Comparison of ENCODE assay signal across 25 cellular contexts in genomic region chr14:103743691-103744090, GRCh38.
"Had no signal": no experiment of that assay in that cellular context is flagged by ENCODE, and none has a peak within 500 bp of the region (broad histone marks: within the 10 kb centered on the region; RNA-seq: fewer than 3 reads in every experiment).

No MANE protein-coding gene starts in this region.

- H3K4me3 ChIP-seq: adrenal gland, colonic mucosa, gastroesophageal sphincter, lower lobe of right lung, skin epidermis, vagina had no signal

- H3K36me3 ChIP-seq: colonic mucosa, neutrophil, vagina had no signal

- H3K4me1 ChIP-seq: adrenal gland, colonic mucosa, lower lobe of right lung, parathyroid adenoma, vagina had no signal

- DNase-seq: activated CD4-positive, alpha-beta T cell treated with anti-CD3 and anti-CD28 coated beads, Interleukin-2, amount 10 ng/mL, durations not matched to agents 7 days and 5 days; activated CD4-positive, CD25-positive, alpha-beta regulatory T cell treated with anti-CD3 and anti-CD28 coated beads, Interleukin-2, amount 50 U/mL, for 72 hours; activated CD8-positive, alpha-beta T cell treated with anti-CD3 and anti-CD28 coated beads for 36 hours; activated gamma-delta T cell treated with Interleukin-2 at 50 U/mL for 16 hours; activated T-cell treated with anti-CD3 and anti-CD28 coated beads, Interleukin-2, amount 50 U/mL, for 1 hour; colonic mucosa; head of caudate nucleus; lower lobe of right lung; naive thymus-derived CD8-positive, alpha-beta T cell; right cardiac atrium; stimulated activated CD4-positive, alpha-beta T cell treated with anti-CD3 and anti-CD28 coated beads, Interleukin-15, amount 100 ng/mL, for 24 hours; stimulated activated naive B cell treated with anti-CD40 and anti-IgM and Interleukin-4, amounts not matched to agents 10 μg/mL and 1 μg/mL and 100 μg/mL, for 72 hours; T-cell; trophoblast cell had no signal

- H3K27me3 Mint-ChIP-seq: activated CD4-positive, alpha-beta T cell treated with anti-CD3 and anti-CD28 coated beads, Interleukin-2, amount 10 ng/mL, durations not matched to agents 7 days and 5 days; activated CD8-positive, alpha-beta T cell treated with anti-CD3 and anti-CD28 coated beads for 36 hours; activated naive CD4-positive, alpha-beta T cell treated with anti-CD3 and anti-CD28 coated beads, Interleukin-2, amount 50 U/mL, for 24 hours; central memory CD8-positive, alpha-beta T cell; naive thymus-derived CD8-positive, alpha-beta T cell; stimulated activated naive B cell treated with anti-CD40 and anti-IgM and Interleukin-4, amounts not matched to agents 10 μg/mL and 1 μg/mL and 100 μg/mL, for 72 hours; T-cell had no signal

- H3K27ac Mint-ChIP-seq: activated CD4-positive, alpha-beta T cell treated with anti-CD3 and anti-CD28 coated beads, Interleukin-2, amount 10 ng/mL, durations not matched to agents 7 days and 5 days; activated CD8-positive, alpha-beta T cell treated with anti-CD3 and anti-CD28 coated beads for 36 hours; activated naive CD4-positive, alpha-beta T cell treated with anti-CD3 and anti-CD28 coated beads, Interleukin-2, amount 50 U/mL, for 24 hours; naive thymus-derived CD8-positive, alpha-beta T cell; stimulated activated naive B cell treated with anti-CD40 and anti-IgM and Interleukin-4, amounts not matched to agents 10 μg/mL and 1 μg/mL and 100 μg/mL, for 72 hours; T-helper 2 cell treated with Interferon-gamma antibody and Interleukin-4, amounts not matched to agents 5 μg/mL and 100 μg/mL, for 36 hours had no signal

- H3K9me3 Mint-ChIP-seq: activated CD4-positive, alpha-beta T cell treated with anti-CD3 and anti-CD28 coated beads, Interleukin-2, amount 10 ng/mL, durations not matched to agents 7 days and 5 days; activated CD8-positive, alpha-beta T cell treated with anti-CD3 and anti-CD28 coated beads for 36 hours; activated naive CD4-positive, alpha-beta T cell treated with anti-CD3 and anti-CD28 coated beads, Interleukin-2, amount 50 U/mL, for 24 hours; central memory CD8-positive, alpha-beta T cell; naive thymus-derived CD8-positive, alpha-beta T cell; stimulated activated naive B cell treated with anti-CD40 and anti-IgM and Interleukin-4, amounts not matched to agents 10 μg/mL and 1 μg/mL and 100 μg/mL, for 72 hours; T-cell; T-helper 2 cell treated with Interferon-gamma antibody and Interleukin-4, amounts not matched to agents 5 μg/mL and 100 μg/mL, for 36 hours had no signal

- H3K27me3 ChIP-seq: adrenal gland, colonic mucosa, gastroesophageal sphincter, neutrophil, vagina had no signal

- H3K9me3 ChIP-seq: adrenal gland, colonic mucosa, gastroesophageal sphincter, lower lobe of right lung, neutrophil, vagina had no signal

- H3K4me1 Mint-ChIP-seq: stimulated activated naive B cell treated with anti-CD40 and anti-IgM and Interleukin-4, amounts not matched to agents 10 μg/mL and 1 μg/mL and 100 μg/mL, for 72 hours had no signal

- ATAC-seq: activated CD8-positive, alpha-beta T cell treated with anti-CD3 and anti-CD28 coated beads for 36 hours; gastroesophageal sphincter; lower lobe of right lung; naive thymus-derived CD8-positive, alpha-beta T cell; right cardiac atrium; stimulated activated naive B cell treated with anti-CD40 and anti-IgM and Interleukin-4, amounts not matched to agents 10 μg/mL and 1 μg/mL and 100 μg/mL, for 72 hours; T-cell had no signal

- H3K4me3 Mint-ChIP-seq: activated CD4-positive, alpha-beta T cell treated with anti-CD3 and anti-CD28 coated beads, Interleukin-2, amount 10 ng/mL, durations not matched to agents 7 days and 5 days; activated CD8-positive, alpha-beta T cell treated with anti-CD3 and anti-CD28 coated beads for 36 hours; activated naive CD4-positive, alpha-beta T cell treated with anti-CD3 and anti-CD28 coated beads, Interleukin-2, amount 50 U/mL, for 24 hours; central memory CD8-positive, alpha-beta T cell; naive thymus-derived CD8-positive, alpha-beta T cell; stimulated activated naive B cell treated with anti-CD40 and anti-IgM and Interleukin-4, amounts not matched to agents 10 μg/mL and 1 μg/mL and 100 μg/mL, for 72 hours; T-cell; T-helper 2 cell treated with Interferon-gamma antibody and Interleukin-4, amounts not matched to agents 5 μg/mL and 100 μg/mL, for 36 hours had no signal

- H3K27ac ChIP-seq: adrenal gland, colonic mucosa, epithelial cell of prostate, lower lobe of right lung, neutrophil, parathyroid adenoma, skin epidermis, vagina, VCaP had no signal
